ENCODE assay signal across 12 cellular contexts in genomic region chr4:113556382-113557134, GRCh38.
DNase-seq lines count a peak whose midpoint lies in the region; ATAC-seq, FAIRE-seq and TF ChIP-seq lines count a peak whose summit lies in the region.
"Had no signal": no experiment of that assay in that cellular context is flagged by ENCODE, and none has a peak within 500 bp of the region (broad histone marks: within the 10 kb centered on the region; RNA-seq: fewer than 3 reads in every experiment).

No MANE protein-coding gene starts in this region.

- no peak for TF ChIP-seq EP300 in suprapubic skin (IDR thresholded peaks at IDR 0.05)

- peaks cover 29% of the 10 kb centered on the region for H3K36me3 ChIP-seq in adipocyte (ENCODE audit: control insufficient read depth, insufficient read depth, low read length, severe bottlenecking)
- H3K36me3 ChIP-seq in suprapubic skin: no peaks in the 10 kb centered on the region
- H3K36me3 ChIP-seq: SJSA1 had no signal

- H3K4me3 ChIP-seq in adipocyte (ENCODE audit: low read length) (peak overlapping the region; percentile 48), suprapubic skin (no peak overlapping the region)
- H3K4me3 ChIP-seq: SJSA1, skin epidermis had no signal

- H3K27me3 ChIP-seq in adipocyte (replicated peaks; ENCODE audit: control insufficient read depth, insufficient read depth, low read length): no peaks in the 10 kb centered on the region
- H3K27me3 ChIP-seq in suprapubic skin: no peaks in the 10 kb centered on the region
- H3K27me3 ChIP-seq: SJSA1 had no signal

- peaks cover 34% of the 10 kb centered on the region for H3K4me1 ChIP-seq in adipocyte (ENCODE audit: control insufficient read depth, insufficient read depth, low read length)
- peaks cover 17% of the 10 kb centered on the region for H3K4me1 ChIP-seq in suprapubic skin
- H3K4me1 ChIP-seq: SJSA1 had no signal

- H3K9me3 ChIP-seq in adipocyte (ENCODE audit: control insufficient read depth, low read length) (no peaks in the 10 kb centered on the region), suprapubic skin (no peaks in the 10 kb centered on the region)
- H3K9me3 ChIP-seq: SJSA1 had no signal

- ATAC-seq in activated CD4-positive, CD25-positive, alpha-beta regulatory T cell treated with anti-CD3 and anti-CD28 coated beads, Interleukin-2, amount 50 U/mL, for 24 hours: no peak

- H3K27ac ChIP-seq in suprapubic skin: peak overlapping the region; percentile 28
- H3K27ac ChIP-seq: SJSA1 had no signal

- no peak for TF ChIP-seq CTCF in suprapubic skin (IDR thresholded peaks at IDR 0.05)

- DNase-seq in GM12892 (ENCODE audit: insufficient read length) (no peak), adipocyte (ENCODE audit: low read depth) (no peak), left kidney (ENCODE audit: low read depth, low spot score) (peak; percentile 41), suprapubic skin (ENCODE audit: low spot score in 2 of 2) (no peak), SK-N-DZ (ENCODE audit: low spot score) (no peak)
- DNase-seq in stimulated activated naive CD4-positive, alpha-beta T cell (lab: John Stamatoyannopoulos, UW): no peak
- DNase-seq: activated CD4-positive, alpha-beta memory T cell treated with anti-CD3 and anti-CD28 coated beads, Interleukin-2, amount 10 ng/mL, durations not matched to agents 7 days and 5 days; NCI-H2081 treated with DMSO at 0.1 percent for 48 hours had no signal

- peak; percentile 30 for FAIRE-seq in GM12892 (lab: Jason Lieb, UNC)
- FAIRE-seq: TTC549 had no signal

- TF ChIP-seq POLR2A in GM12892 (IDR thresholded peaks at IDR 0.05; ENCODE audit: low read depth, low read length): no peak
- TF ChIP-seq POLR2A in suprapubic skin (IDR thresholded peaks at IDR 0.05): no peak

- peak overlapping the region; percentile 31 for H3K9ac ChIP-seq in adipocyte (ENCODE audit: low read length)

- 87% methylated on average over 4 of the region's 4 CpGs for WGBS in suprapubic skin
